In the genomic region with DNA sequence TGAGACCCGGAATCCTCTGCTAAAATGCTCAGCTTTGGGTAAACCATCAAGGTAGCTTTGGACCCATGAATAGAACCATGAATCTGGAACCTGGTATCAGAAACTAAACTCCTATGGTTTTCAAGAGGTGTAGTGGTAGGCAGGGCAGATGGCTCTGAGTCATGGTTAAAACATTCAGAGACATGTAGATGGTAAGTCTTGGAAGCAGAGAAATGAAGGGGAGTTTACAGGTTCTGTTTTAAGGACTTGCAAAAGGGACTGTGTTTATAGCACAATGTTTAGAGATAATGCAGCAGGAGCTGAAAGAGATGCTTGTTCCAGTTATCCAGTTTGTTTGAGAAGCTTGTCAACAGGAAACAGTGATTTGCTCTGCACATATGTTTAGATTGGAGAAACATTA, we compare ENCODE assay signal across 1 cellular context.
A peak's percentile ranks its signal among the peaks of the same experiment; 100 is the strongest.
TF ChIP-seq lines count a peak whose summit lies in the region.

No MANE protein-coding gene starts in this region.

TF ChIP-seq in SK-N-SH, 30 proteins besides CTCF, POLR2A, EP300 and RAD21 (continued from another document):
- TF ChIP-seq, protein P1, sequence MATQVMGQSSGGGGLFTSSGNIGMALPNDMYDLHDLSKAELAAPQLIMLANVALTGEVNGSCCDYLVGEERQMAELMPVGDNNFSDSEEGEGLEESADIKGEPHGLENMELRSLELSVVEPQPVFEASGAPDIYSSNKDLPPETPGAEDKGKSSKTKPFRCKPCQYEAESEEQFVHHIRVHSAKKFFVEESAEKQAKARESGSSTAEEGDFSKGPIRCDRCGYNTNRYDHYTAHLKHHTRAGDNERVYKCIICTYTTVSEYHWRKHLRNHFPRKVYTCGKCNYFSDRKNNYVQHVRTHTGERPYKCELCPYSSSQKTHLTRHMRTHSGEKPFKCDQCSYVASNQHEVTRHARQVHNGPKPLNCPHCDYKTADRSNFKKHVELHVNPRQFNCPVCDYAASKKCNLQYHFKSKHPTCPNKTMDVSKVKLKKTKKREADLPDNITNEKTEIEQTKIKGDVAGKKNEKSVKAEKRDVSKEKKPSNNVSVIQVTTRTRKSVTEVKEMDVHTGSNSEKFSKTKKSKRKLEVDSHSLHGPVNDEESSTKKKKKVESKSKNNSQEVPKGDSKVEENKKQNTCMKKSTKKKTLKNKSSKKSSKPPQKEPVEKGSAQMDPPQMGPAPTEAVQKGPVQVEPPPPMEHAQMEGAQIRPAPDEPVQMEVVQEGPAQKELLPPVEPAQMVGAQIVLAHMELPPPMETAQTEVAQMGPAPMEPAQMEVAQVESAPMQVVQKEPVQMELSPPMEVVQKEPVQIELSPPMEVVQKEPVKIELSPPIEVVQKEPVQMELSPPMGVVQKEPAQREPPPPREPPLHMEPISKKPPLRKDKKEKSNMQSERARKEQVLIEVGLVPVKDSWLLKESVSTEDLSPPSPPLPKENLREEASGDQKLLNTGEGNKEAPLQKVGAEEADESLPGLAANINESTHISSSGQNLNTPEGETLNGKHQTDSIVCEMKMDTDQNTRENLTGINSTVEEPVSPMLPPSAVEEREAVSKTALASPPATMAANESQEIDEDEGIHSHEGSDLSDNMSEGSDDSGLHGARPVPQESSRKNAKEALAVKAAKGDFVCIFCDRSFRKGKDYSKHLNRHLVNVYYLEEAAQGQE (IDR thresholded peaks at IDR 0.05; ENCODE audit: low read depth, low read length): no peak
- TF ChIP-seq JUND (IDR thresholded peaks at IDR 0.05) (peak; percentile 57; the same call in 1 of the 2 replicates), TCF12 (IDR thresholded peaks at IDR 0.05) (0 out of 2 replicates have a peak, but pooled peaks have one; percentile 9), EZH2phosphoT487 (IDR thresholded peaks at IDR 0.05; ENCODE audit: borderline replicate concordance, low read depth) (no peak), TAF1 (IDR thresholded peaks at IDR 0.05; ENCODE audit: borderline replicate concordance, low read depth, low read length) (no peak)
